In the genomic region with DNA sequence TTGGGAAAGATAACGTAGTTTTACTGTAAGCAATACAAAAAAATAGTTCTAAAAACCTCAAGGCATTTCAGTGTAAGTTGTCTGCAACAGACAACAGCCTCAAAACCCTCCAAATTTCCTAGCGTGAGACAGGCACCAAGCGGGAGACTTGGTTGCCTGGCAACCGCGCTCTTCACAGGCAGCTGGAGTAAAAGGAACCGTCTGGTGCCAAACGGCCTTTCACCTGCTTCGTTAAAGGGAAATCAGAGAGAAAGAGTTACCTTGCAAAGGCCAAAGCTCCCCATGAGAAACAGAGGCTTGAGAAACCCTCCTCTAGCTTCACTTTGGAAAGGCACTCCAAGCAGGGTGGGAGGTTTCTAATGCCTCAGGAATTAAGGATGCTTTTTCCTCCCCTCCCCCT, we compare ENCODE assay signal across 9 cellular contexts.
DNase-seq lines count a peak whose midpoint lies in the region; ATAC-seq and TF ChIP-seq lines count a peak whose summit lies in the region.
"Had no signal": no experiment of that assay in that cellular context is flagged by ENCODE, and none has a peak within 500 bp of the region (broad histone marks: within the 10 kb centered on the region; RNA-seq: fewer than 3 reads in every experiment).

No MANE protein-coding gene starts in this region.

- DNase-seq in NCI-H82 (lab: John Stamatoyannopoulos, UW), result peak; percentile 79
- no peak for DNase-seq in NCI-H82 treated with DMSO at 0.1 percent for 48 hours (lab: John Stamatoyannopoulos, UW; ENCODE audit: unreplicated experiment)
- peak; percentile 86 for DNase-seq in NCI-H187 treated with DMSO at 0.1 percent for 48 hours (lab: John Stamatoyannopoulos, UW)
- peak in 3 of 4 donors; percentile 19 to 63 (median 31) for DNase-seq in body of pancreas
- peak; percentile 24 to 94 (median 64) for DNase-seq in posterior cingulate gyrus
- DNase-seq in natural killer cell, result no peak

- no peak overlapping the region for H3K27ac Mint-ChIP-seq in natural killer cell
- H3K27ac Mint-ChIP-seq: activated naive CD8-positive, alpha-beta T cell had no signal

- no peaks in the 10 kb centered on the region for H3K27me3 ChIP-seq in body of pancreas

- H3K4me1 ChIP-seq in body of pancreas, result no peaks in the 10 kb centered on the region

- H3K4me3 ChIP-seq in body of pancreas, result no peak overlapping the region

- TF ChIP-seq POLR2A in body of pancreas (IDR thresholded peaks at IDR 0.05), result no peak

- no peaks in the 10 kb centered on the region for H3K36me3 Mint-ChIP-seq in natural killer cell
- H3K36me3 Mint-ChIP-seq: activated naive CD8-positive, alpha-beta T cell had no signal

- ATAC-seq in body of pancreas (peak; percentile 48), GM21576 (IDR thresholded peaks at IDR 0.05; ENCODE audit: unreplicated experiment) (no peak), GM21367 (IDR thresholded peaks at IDR 0.05; ENCODE audit: unreplicated experiment) (no peak), natural killer cell (no peak)

- H3K9me3 Mint-ChIP-seq in natural killer cell, result peaks cover 0 to under 1% of the 10 kb centered on the region in 2 donors

- WGBS in body of pancreas, 2 donors, result 6 to 7% methylated on average over 8 of the region's 8 CpGs

- intact Hi-C loops in body of pancreas (cut with DNase I) (no loop called here), posterior cingulate gyrus (cut with DNase I) (no loop called here), natural killer cell (cut with micrococcal nuclease) (no loop called here)

- TF ChIP-seq CTCF in body of pancreas (IDR thresholded peaks at IDR 0.05) (no peak), natural killer cell (IDR thresholded peaks at IDR 0.05) (no peak)

- H3K4me1 Mint-ChIP-seq in natural killer cell, result peaks cover 0 to 5% of the 10 kb centered on the region in 2 donors

- H3K4me3 Mint-ChIP-seq in natural killer cell, result no peak overlapping the region
- H3K4me3 Mint-ChIP-seq: activated naive CD8-positive, alpha-beta T cell had no signal

- H3K36me3 ChIP-seq in body of pancreas (replicated peaks in 1 of 2; ENCODE audit: insufficient read depth in 1 of 2, low read depth in 2 of 2), result no peaks in the 10 kb centered on the region

- peaks cover 0 to 3% of the 10 kb centered on the region in 2 donors for H3K27me3 Mint-ChIP-seq in natural killer cell (ENCODE audit: low read depth in 2 of 2)

- no peak overlapping the region for H3K27ac ChIP-seq in body of pancreas

- no peaks in the 10 kb centered on the region for H3K9me3 ChIP-seq in body of pancreas

Comparison
In these comparisons a context has a peak if more than half of its experiments do, and no peak if none do; other contexts are left out.
1. DNase-seq: peak in NCI-H82 (single experiment), NCI-H187 treated with DMSO at 0.1 percent for 48 hours (single experiment), body of pancreas (3 of 4) and posterior cingulate gyrus (10 of 10); none in NCI-H82 treated with DMSO at 0.1 percent for 48 hours (single experiment) and natural killer cell (single experiment).